16 cellular contexts compared by ENCODE assay signal in the genomic region with DNA sequence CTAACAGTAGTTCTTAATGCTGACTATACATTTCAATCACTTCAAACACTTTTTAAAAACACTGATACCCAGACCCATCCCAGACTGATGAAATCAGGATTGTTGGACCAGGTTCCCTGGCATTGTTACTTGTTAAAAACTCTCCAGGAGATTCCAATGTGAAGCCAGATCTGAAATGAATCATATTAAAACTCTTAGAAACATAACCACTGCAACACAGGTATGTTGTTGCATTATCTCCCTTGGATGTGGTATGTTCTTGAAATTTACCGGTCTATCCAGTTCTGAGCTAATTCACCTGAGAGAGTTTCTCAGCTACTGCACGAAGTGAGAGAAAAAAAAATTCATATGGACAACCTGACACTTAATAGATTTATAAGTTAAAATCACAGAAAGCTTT.
"Had no signal": no experiment of that assay in that cellular context is flagged by ENCODE, and none has a peak within 500 bp of the region (broad histone marks: within the 10 kb centered on the region; RNA-seq: fewer than 3 reads in every experiment).

No MANE protein-coding gene starts in this region.

- H3K4me1 ChIP-seq: SJCRH30 had no signal

- H3K4me3 ChIP-seq: lung, mucosa of descending colon, SJCRH30, thyroid gland had no signal

- H3K27ac Mint-ChIP-seq: activated naive CD4-positive, alpha-beta T cell treated with anti-CD3 and anti-CD28 coated beads, Interleukin-2, amount 50 U/mL, for 24 hours; brain; nephron; T-helper 2 cell treated with Interferon-gamma antibody and Interleukin-4, amounts not matched to agents 5 μg/mL and 100 μg/mL, for 36 hours had no signal

- H3K36me3 Mint-ChIP-seq: activated naive CD4-positive, alpha-beta T cell treated with anti-CD3 and anti-CD28 coated beads, Interleukin-2, amount 50 U/mL, for 24 hours had no signal

- H3K4me3 Mint-ChIP-seq: activated naive CD4-positive, alpha-beta T cell treated with anti-CD3 and anti-CD28 coated beads, Interleukin-2, amount 50 U/mL, for 24 hours; brain; nephron; T-helper 2 cell treated with Interferon-gamma antibody and Interleukin-4, amounts not matched to agents 5 μg/mL and 100 μg/mL, for 36 hours had no signal

- H3K27me3 ChIP-seq: SJCRH30, thyroid gland had no signal

- H3K27ac ChIP-seq: SJCRH30 had no signal

- H3K36me3 ChIP-seq: thyroid gland had no signal

- DNase-seq: activated T-cell treated with anti-CD3 and anti-CD28 coated beads, Interleukin-2, amount 50 U/mL, for 1 hour; amniotic stem cell; hypothalamus; kidney glomerular epithelial cell; mucosa of descending colon; occipital lobe; SJCRH30; stimulated activated CD4-positive, alpha-beta T cell treated with anti-CD3 and anti-CD28 coated beads, Interleukin-4, amount 100 ng/mL, for 4 hours; SW 1271; thyroid gland had no signal

- H3K4me1 Mint-ChIP-seq: activated naive CD4-positive, alpha-beta T cell treated with anti-CD3 and anti-CD28 coated beads, Interleukin-2, amount 50 U/mL, for 24 hours; brain; nephron had no signal

- H3K9me3 Mint-ChIP-seq: activated naive CD4-positive, alpha-beta T cell treated with anti-CD3 and anti-CD28 coated beads, Interleukin-2, amount 50 U/mL, for 24 hours; T-helper 2 cell treated with Interferon-gamma antibody and Interleukin-4, amounts not matched to agents 5 μg/mL and 100 μg/mL, for 36 hours had no signal

- ATAC-seq: activated CD4-positive, CD25-positive, alpha-beta regulatory T cell treated with anti-CD3 and anti-CD28 coated beads, Interleukin-2, amount 50 U/mL, for 24 hours; mucosa of descending colon had no signal

- H3K27me3 Mint-ChIP-seq: activated naive CD4-positive, alpha-beta T cell treated with anti-CD3 and anti-CD28 coated beads, Interleukin-2, amount 50 U/mL, for 24 hours; brain had no signal

- H3K9me3 ChIP-seq: SJCRH30, thyroid gland had no signal
